8 cellular contexts compared by ENCODE assay signal in genomic region chr18:62523631-62524442, GRCh38. TPM values are rescaled to one million over a fixed set of nuclear protein-coding genes. Genes with fewer than 3 reads are reported as not detected.
DNase-seq lines count a peak whose midpoint lies in the region; ATAC-seq, FAIRE-seq and TF ChIP-seq lines count a peak whose summit lies in the region.

No MANE protein-coding gene starts in this region.

- peaks cover 60% of the 10 kb centered on the region for H3K27me3 ChIP-seq in ectodermal cell (ENCODE audit: control insufficient read depth, insufficient read depth, low read length, poor library complexity, severe bottlenecking)

- H3K27me3 Mint-ChIP-seq in activated CD8-positive, alpha-beta T cell treated with anti-CD3 and anti-CD28 coated beads for 36 hours = no peaks in the 10 kb centered on the region

- peaks cover 7% of the 10 kb centered on the region for H3K4me1 ChIP-seq in ectodermal cell (ENCODE audit: control insufficient read depth, insufficient read depth, low read length)

- H3K36me3 ChIP-seq in ectodermal cell (ENCODE audit: control insufficient read depth, insufficient read depth, low read length) = no peaks in the 10 kb centered on the region

- TF ChIP-seq CTCF in activated CD8-positive, alpha-beta T cell treated with anti-CD3 and anti-CD28 coated beads for 36 hours (IDR thresholded peaks at IDR 0.05) = no peak

- peak; percentile 9 for ATAC-seq in activated CD8-positive, alpha-beta T cell treated with anti-CD3 and anti-CD28 coated beads for 36 hours

- H3K9me3 ChIP-seq in ectodermal cell (ENCODE audit: control insufficient read depth, low read length) = no peaks in the 10 kb centered on the region

- WGBS in ectodermal cell, 2 experiments = 0% methylated on average over 100 of the region's 100 CpGs

- H3K4me3 Mint-ChIP-seq in activated CD8-positive, alpha-beta T cell treated with anti-CD3 and anti-CD28 coated beads for 36 hours = peak overlapping the region; percentile 84

- no peaks in the 10 kb centered on the region for H3K9me3 Mint-ChIP-seq in activated CD8-positive, alpha-beta T cell treated with anti-CD3 and anti-CD28 coated beads for 36 hours

- intact Hi-C loops in activated CD8-positive, alpha-beta T cell treated with anti-CD3 and anti-CD28 coated beads for 36 hours (cut with micrococcal nuclease) = loop anchor here (2.0 to 10.0 kb wide), 2 partner anchors 61 to 329 kb away; no protein-coding TSS in a partner anchor

- H3K27ac ChIP-seq in ectodermal cell (ENCODE audit: insufficient read depth, low read depth, low read length, poor library complexity, severe bottlenecking) = no peak overlapping the region

- H3K4me1 Mint-ChIP-seq in activated CD8-positive, alpha-beta T cell treated with anti-CD3 and anti-CD28 coated beads for 36 hours (ENCODE audit: low read depth) = peaks cover 28% of the 10 kb centered on the region

- peaks cover 21% of the 10 kb centered on the region for H3K36me3 Mint-ChIP-seq in activated CD8-positive, alpha-beta T cell treated with anti-CD3 and anti-CD28 coated beads for 36 hours (ENCODE audit: low read depth)

- FAIRE-seq in RCC 7860 (lab: Jason Lieb, UNC) = no peak

- POLR2A ChIA-PET in activated CD8-positive, alpha-beta T cell treated with anti-CD3 and anti-CD28 coated beads for 36 hours (lab: Charles Lee) = interaction anchor here (0.6 to 6.9 kb wide), 5 partner anchors 11 to 336 kb away, joined by 3 to 44 read pairs (median 3); no protein-coding TSS in a partner anchor

- peak; percentile 20 for DNase-seq in 8988T
- DNase-seq in GM19238 (ENCODE audit: insufficient read length, low spot score) = peak; percentile 28
- peak; percentile 20 for DNase-seq in NCI-H226
- DNase-seq in activated CD8-positive, alpha-beta T cell treated with anti-CD3 and anti-CD28 coated beads for 36 hours = peak; percentile 66
- DNase-seq in medulla oblongata (ENCODE audit: extremely low spot score) = peak; percentile 21
- peak; percentile 14 for DNase-seq in stimulated activated CD8-positive, alpha-beta memory T cell treated with anti-CD3 and anti-CD28 coated beads, Interleukin-15, amount 100 ng/mL, for 24 hours (ENCODE audit: low read depth)
- no peak for DNase-seq in RCC 7860 (ENCODE audit: low spot score)

- CTCF ChIA-PET in activated CD8-positive, alpha-beta T cell treated with anti-CD3 and anti-CD28 coated beads for 36 hours (lab: Charles Lee) = no interaction called here

- H3K27ac Mint-ChIP-seq in activated CD8-positive, alpha-beta T cell treated with anti-CD3 and anti-CD28 coated beads for 36 hours = peak overlapping the region; percentile 89

- peak overlapping the region; percentile 57 for H3K4me3 ChIP-seq in ectodermal cell (ENCODE audit: insufficient read depth, low read depth, low read length)

RNA-seq across cellular contexts. Expression of gene ZCCHC2, which starts 1.0 kb away (rescaled TPM):
- 10 to 100 TPM; 31.7 to 33.4 TPM for total RNA-seq in activated CD8-positive, alpha-beta T cell treated with anti-CD3 and anti-CD28 coated beads for 36 hours
- 6.3 TPM for polyA plus RNA-seq in ectodermal cell (2013, experiment 1 of 4)
- 6.3 TPM for polyA plus RNA-seq in ectodermal cell (2013, experiment 2 of 4)
- 5.2 TPM for polyA plus RNA-seq in ectodermal cell (2013, experiment 3 of 4)
- 5.2 TPM for polyA plus RNA-seq in ectodermal cell (2013, experiment 4 of 4)
